In the genomic region with DNA sequence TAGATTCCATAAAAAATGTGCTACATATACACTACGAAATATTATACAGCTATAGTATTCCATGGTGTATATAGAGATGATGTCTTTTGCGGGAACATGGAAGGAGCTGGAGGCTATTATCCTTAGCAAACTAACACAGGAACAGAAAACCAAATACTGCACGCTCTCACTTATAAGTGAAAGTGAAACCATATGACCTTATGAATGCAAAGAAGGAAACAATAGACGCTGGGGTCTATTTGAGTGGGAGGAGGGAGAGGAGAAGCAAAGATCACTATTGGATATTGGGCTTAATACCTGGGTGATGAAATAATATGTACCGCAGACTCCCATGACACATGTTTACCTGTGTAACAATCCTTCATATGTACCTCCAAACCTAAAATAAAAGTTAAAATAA, we compare ENCODE assay signal across 9 cellular contexts.
DNase-seq lines count a peak whose midpoint lies in the region; ATAC-seq and TF ChIP-seq lines count a peak whose summit lies in the region.
"Had no signal": no experiment of that assay in that cellular context is flagged by ENCODE, and none has a peak within 500 bp of the region (broad histone marks: within the 10 kb centered on the region; RNA-seq: fewer than 3 reads in every experiment).

No MANE protein-coding gene starts in this region.

- peak; percentile 98 for ATAC-seq in GM18868 (IDR thresholded peaks at IDR 0.05; ENCODE audit: unreplicated experiment)
- peak; percentile 78 for ATAC-seq in HG02798 (IDR thresholded peaks at IDR 0.05; ENCODE audit: poor library complexity, unreplicated experiment)
- no peak for ATAC-seq in HG03025 (IDR thresholded peaks at IDR 0.05; ENCODE audit: low FRiP score, unreplicated experiment)

- H3K4me3 ChIP-seq in OCI-LY7 (ENCODE audit: low read depth, low read length, poor library complexity, severe bottlenecking) = no peak overlapping the region
- peak overlapping the region; percentile 11 for H3K4me3 ChIP-seq in fibroblast of pulmonary artery (replicated peaks; ENCODE audit: low read depth, low read length)
- H3K4me3 ChIP-seq: SK-N-MC had no signal

- CTCF ChIA-PET in OCI-LY7 (lab: Charles Lee; ENCODE audit: unreplicated experiment) = no interaction called here

- no peaks in the 10 kb centered on the region for H4K20me1 ChIP-seq in OCI-LY7 (ENCODE audit: insufficient read depth, low read length)

- H3K9me3 ChIP-seq in OCI-LY7 (ENCODE audit: low read length) = no peaks in the 10 kb centered on the region

- H3K4me1 ChIP-seq in OCI-LY7 (ENCODE audit: insufficient read depth, low read length, poor library complexity, severe bottlenecking) = no peaks in the 10 kb centered on the region

- DNase-seq in OCI-LY7 (ENCODE audit: low spot score) = no peak
- peak; percentile 30 for DNase-seq in fibroblast of pulmonary artery (ENCODE audit: low read depth)
- no peak for DNase-seq in NCI-H1930 (lab: John Stamatoyannopoulos, UW)
- DNase-seq in NCI-H2081 treated with DMSO at 0.1 percent for 48 hours (lab: John Stamatoyannopoulos, UW) = no peak
- DNase-seq in NCI-H2196 (lab: John Stamatoyannopoulos, UW; ENCODE audit: unreplicated experiment) = no peak

- POLR2A ChIA-PET in OCI-LY7 (lab: Charles Lee) = no interaction called here

- TF ChIP-seq CTCF in OCI-LY7 (conservative IDR thresholded peaks at IDR 0.05; ENCODE audit: low read length) = no peak
- no peak for TF ChIP-seq CTCF in fibroblast of pulmonary artery (IDR thresholded peaks at IDR 0.05; ENCODE audit: low read length, missing control alignments)

- H3K4me2 ChIP-seq in OCI-LY7 (ENCODE audit: low read length) = peak overlapping the region; percentile 30; the same call in 1 of the 2 replicates

- no peaks in the 10 kb centered on the region for H3K79me2 ChIP-seq in OCI-LY7 (ENCODE audit: insufficient read depth, low read depth, low read length)

- intact Hi-C loops in OCI-LY7 (cut with micrococcal nuclease; ENCODE audit: unreplicated experiment) = no loop called here

- no peaks in the 10 kb centered on the region for H3K9me2 ChIP-seq in OCI-LY7 (ENCODE audit: insufficient read depth, low read length)

- H3K36me3 ChIP-seq in OCI-LY7 (ENCODE audit: insufficient read depth, low read length) = no peaks in the 10 kb centered on the region

- H3K27ac ChIP-seq in OCI-LY7 (ENCODE audit: low read depth, low read length, poor library complexity, severe bottlenecking) = no peak overlapping the region
- H3K27ac ChIP-seq: SK-N-MC had no signal

- H2AFZ ChIP-seq in OCI-LY7 (ENCODE audit: low read length) = peak overlapping the region; percentile 50; the same call in 1 of the 2 replicates

- BruUV-seq in OCI-LY7 (replicated peaks; lab: Mats Ljungman, UMichigan) = no TSS peak
